ENCODE assay signal across 1 cellular context in the genomic region with DNA sequence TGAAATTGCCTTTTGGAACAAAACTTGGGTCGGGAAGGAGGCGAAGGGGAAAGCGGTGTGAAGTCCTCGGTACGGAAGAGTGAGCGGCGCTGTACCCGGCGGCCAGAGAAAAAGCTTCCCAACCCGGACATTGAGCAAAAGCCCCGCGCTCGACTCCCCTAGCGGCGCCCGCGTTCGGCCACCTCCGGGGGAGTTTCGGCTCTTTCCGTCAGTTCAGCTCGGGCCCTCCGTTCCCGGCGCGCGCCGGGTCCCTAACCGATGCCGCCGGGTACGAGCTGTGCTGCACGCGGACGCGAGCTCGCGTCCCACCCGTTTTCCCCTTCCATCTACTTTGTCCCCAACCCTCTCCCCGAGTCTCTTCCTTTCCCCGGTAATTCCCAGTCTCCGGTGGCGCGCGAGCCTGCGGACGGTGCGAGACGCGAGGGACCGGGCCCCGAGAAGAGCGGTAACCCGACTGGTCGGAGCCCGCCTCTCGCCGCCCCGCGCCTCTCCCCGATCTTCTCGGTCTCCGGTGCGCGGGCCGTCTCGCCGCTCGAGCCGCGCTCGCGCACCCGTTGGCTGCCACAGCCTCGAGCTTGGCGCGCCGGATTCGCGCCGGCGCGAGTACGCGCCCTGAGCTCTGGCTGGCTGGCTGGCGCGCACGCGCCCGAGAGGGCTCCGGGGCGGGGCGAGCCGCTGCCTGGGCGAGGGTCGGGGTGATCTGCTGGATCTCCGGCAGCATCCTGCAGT.
TF ChIP-seq lines count a peak whose summit lies in the region.

No MANE protein-coding gene starts in this region.

TF ChIP-seq in HepG2, 621 proteins besides CTCF, POLR2A, EP300 and RAD21 (continued from another document and continues in another):
- TF ChIP-seq, protein P1, sequence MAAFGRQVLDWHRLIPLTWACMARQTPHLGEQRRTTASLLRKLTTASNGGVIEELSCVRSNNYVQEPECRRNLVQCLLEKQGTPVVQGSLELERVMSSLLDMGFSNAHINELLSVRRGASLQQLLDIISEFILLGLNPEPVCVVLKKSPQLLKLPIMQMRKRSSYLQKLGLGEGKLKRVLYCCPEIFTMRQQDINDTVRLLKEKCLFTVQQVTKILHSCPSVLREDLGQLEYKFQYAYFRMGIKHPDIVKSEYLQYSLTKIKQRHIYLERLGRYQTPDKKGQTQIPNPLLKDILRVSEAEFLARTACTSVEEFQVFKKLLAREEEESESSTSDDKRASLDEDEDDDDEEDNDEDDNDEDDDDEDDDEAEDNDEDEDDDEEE (CRISPR knock-in tag; IDR thresholded peaks at IDR 0.05) = peak; percentile 62; the same call in 1 of the 2 replicates
- TF ChIP-seq MAF1 (CRISPR knock-in tag; IDR thresholded peaks at IDR 0.05; ENCODE audit: borderline replicate concordance) (no peak; the same call in 1 of the 2 replicates), ASH2L (IDR thresholded peaks at IDR 0.05; ENCODE audit: insufficient read length, low read depth, low read length) (peak; percentile 90), MLLT10 (CRISPR knock-in tag; IDR thresholded peaks at IDR 0.05) (no peak), KLF9 (CRISPR knock-in tag; IDR thresholded peaks at IDR 0.05; ENCODE audit: low read depth) (no peak), ZNF777 (CRISPR knock-in tag; IDR thresholded peaks at IDR 0.05) (peak; percentile 62; the same call in 1 of the 2 replicates), SMYD3 (CRISPR knock-in tag; IDR thresholded peaks at IDR 0.05) (no peak), ATAD3A (CRISPR knock-in tag; IDR thresholded peaks at IDR 0.05) (no peak), ZFAT (CRISPR knock-in tag; conservative IDR thresholded peaks at IDR 0.05) (no peak), ZNF781 (CRISPR knock-in tag; IDR thresholded peaks at IDR 0.05; ENCODE audit: borderline replicate concordance, not compliant biosample characterization) (no peak), NCOA1 (CRISPR knock-in tag; IDR thresholded peaks at IDR 0.05) (no peak), SPEN (CRISPR knock-in tag; IDR thresholded peaks at IDR 0.05; ENCODE audit: low read depth) (peak; percentile 50), TEF (CRISPR knock-in tag; IDR thresholded peaks at IDR 0.05) (peak; percentile 79; the same call in 1 of the 2 replicates), SAFB2 (CRISPR knock-in tag; IDR thresholded peaks at IDR 0.05; ENCODE audit: borderline replicate concordance, low read depth) (no peak; the same call in 1 of the 2 replicates), ZSCAN9 (CRISPR knock-in tag; IDR thresholded peaks at IDR 0.05; ENCODE audit: borderline replicate concordance) (0 out of 2 replicates have a peak, but pooled peaks have one; percentile 66), SKI (IDR thresholded peaks at IDR 0.05; ENCODE audit: partially characterized antibody) (peak; percentile 69), POLR2AphosphoS5 (IDR thresholded peaks at IDR 0.05; ENCODE audit: low read depth, low read length) (peak; percentile 47), ZNF674 (CRISPR knock-in tag; IDR thresholded peaks at IDR 0.05; ENCODE audit: low read depth) (0 out of 2 replicates have a peak, but pooled peaks have one; percentile 38), ZNF256 (CRISPR knock-in tag; conservative IDR thresholded peaks at IDR 0.05) (no peak), DR1 (CRISPR knock-in tag; IDR thresholded peaks at IDR 0.05) (peak; percentile 52; the same call in 1 of the 2 replicates), CEBPZ (IDR thresholded peaks at IDR 0.05; ENCODE audit: low read length) (no peak), SOX6 (IDR thresholded peaks at IDR 0.05) (no peak), SOX6 (CRISPR knock-in tag; IDR thresholded peaks at IDR 0.05) (peak; percentile 50; the same call in 1 of the 2 replicates), ZNF629 (CRISPR knock-in tag; conservative IDR thresholded peaks at IDR 0.05) (no peak), MATR3 (CRISPR knock-in tag; IDR thresholded peaks at IDR 0.05) (no peak), SALL1 (CRISPR knock-in tag; IDR thresholded peaks at IDR 0.05) (peak; percentile 84), ZSCAN31 (CRISPR knock-in tag; IDR thresholded peaks at IDR 0.05; ENCODE audit: low read depth) (peak; percentile 42), SATB2 (CRISPR knock-in tag; IDR thresholded peaks at IDR 0.05) (0 out of 2 replicates have a peak, but pooled peaks have one; percentile 68), ZFP36L1 (CRISPR knock-in tag; IDR thresholded peaks at IDR 0.05) (peak; percentile 69; the same call in 1 of the 2 replicates), ZNF563 (CRISPR knock-in tag; IDR thresholded peaks at IDR 0.05) (0 out of 2 replicates have a peak, but pooled peaks have one; percentile 78), RFX1 (IDR thresholded peaks at IDR 0.05) (no peak), CREM (IDR thresholded peaks at IDR 0.05) (no peak), CREM (CRISPR knock-in tag; IDR thresholded peaks at IDR 0.05) (no peak), RFX3 (CRISPR knock-in tag; IDR thresholded peaks at IDR 0.05) (no peak), NFIC (IDR thresholded peaks at IDR 0.05; ENCODE audit: low read length) (no peak), SAP130 (CRISPR knock-in tag; IDR thresholded peaks at IDR 0.05; ENCODE audit: low read depth) (peak; percentile 27), SRSF4 (IDR thresholded peaks at IDR 0.05; ENCODE audit: low read depth, low read length, poor library complexity, severe bottlenecking) (no peak), HNF4A (CRISPR knock-in tag; IDR thresholded peaks at IDR 0.05) (no peak), MXI1 (IDR thresholded peaks at IDR 0.05; ENCODE audit: borderline replicate concordance, low read depth, low read length) (peak; percentile 58; the same call in 1 of the 3 replicates), MYNN (CRISPR knock-in tag; IDR thresholded peaks at IDR 0.05; ENCODE audit: low read depth) (no peak), SNAPC4 (CRISPR knock-in tag; IDR thresholded peaks at IDR 0.05) (no peak), ATF7-NPFF (CRISPR knock-in tag; IDR thresholded peaks at IDR 0.05; ENCODE audit: low read depth) (peak; percentile 10; the same call in 1 of the 2 replicates), RBM22 (optimal IDR thresholded peaks at IDR 0.05; ENCODE audit: low read length) (no peak), SYNCRIP (IDR thresholded peaks at IDR 0.05; ENCODE audit: insufficient read depth, low read depth, low read length) (no peak)
- TF ChIP-seq, protein P2, sequence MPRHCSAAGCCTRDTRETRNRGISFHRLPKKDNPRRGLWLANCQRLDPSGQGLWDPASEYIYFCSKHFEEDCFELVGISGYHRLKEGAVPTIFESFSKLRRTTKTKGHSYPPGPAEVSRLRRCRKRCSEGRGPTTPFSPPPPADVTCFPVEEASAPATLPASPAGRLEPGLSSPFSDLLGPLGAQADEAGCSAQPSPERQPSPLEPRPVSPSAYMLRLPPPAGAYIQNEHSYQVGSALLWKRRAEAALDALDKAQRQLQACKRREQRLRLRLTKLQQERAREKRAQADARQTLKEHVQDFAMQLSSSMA (CRISPR knock-in tag; IDR thresholded peaks at IDR 0.05) = no peak
- TF ChIP-seq, protein P3, sequence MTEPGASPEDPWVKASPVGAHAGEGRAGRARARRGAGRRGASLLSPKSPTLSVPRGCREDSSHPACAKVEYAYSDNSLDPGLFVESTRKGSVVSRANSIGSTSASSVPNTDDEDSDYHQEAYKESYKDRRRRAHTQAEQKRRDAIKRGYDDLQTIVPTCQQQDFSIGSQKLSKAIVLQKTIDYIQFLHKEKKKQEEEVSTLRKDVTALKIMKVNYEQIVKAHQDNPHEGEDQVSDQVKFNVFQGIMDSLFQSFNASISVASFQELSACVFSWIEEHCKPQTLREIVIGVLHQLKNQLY (CRISPR knock-in tag; IDR thresholded peaks at IDR 0.05) = 0 out of 2 replicates have a peak, but pooled peaks have one; percentile 30
- TF ChIP-seq, protein P4, sequence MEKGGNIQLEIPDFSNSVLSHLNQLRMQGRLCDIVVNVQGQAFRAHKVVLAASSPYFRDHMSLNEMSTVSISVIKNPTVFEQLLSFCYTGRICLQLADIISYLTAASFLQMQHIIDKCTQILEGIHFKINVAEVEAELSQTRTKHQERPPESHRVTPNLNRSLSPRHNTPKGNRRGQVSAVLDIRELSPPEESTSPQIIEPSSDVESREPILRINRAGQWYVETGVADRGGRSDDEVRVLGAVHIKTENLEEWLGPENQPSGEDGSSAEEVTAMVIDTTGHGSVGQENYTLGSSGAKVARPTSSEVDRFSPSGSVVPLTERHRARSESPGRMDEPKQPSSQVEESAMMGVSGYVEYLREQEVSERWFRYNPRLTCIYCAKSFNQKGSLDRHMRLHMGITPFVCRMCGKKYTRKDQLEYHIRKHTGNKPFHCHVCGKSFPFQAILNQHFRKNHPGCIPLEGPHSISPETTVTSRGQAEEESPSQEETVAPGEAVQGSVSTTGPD (CRISPR knock-in tag; IDR thresholded peaks at IDR 0.05) = no peak
